Comparison of ENCODE assay signal across 8 cellular contexts in the genomic region with DNA sequence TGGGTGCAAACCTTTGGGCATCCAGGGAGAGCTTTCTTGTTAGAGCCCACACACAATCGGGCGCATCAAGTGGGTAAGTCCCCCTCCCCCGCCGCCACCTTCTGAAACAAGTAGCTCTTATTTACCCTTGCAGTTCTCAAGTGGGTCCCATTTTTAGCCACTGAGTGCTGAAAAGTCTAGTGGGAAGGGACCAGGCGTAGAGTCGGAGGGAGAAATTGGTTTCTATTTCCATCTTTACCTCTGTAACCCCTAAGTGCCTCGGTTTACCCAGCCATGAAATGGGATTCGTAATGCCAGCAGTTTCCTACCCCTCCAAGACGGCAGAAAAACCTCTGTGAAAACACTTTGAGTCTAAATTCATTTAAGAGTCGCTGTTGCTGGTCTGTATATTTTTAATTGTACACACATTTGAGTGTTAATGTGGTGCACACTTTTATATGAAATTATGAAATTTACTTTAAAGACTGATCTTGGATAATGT. TPM values are rescaled to one million over a fixed set of nuclear protein-coding genes. Genes with fewer than 3 reads are reported as not detected.
A peak's percentile ranks its signal among the peaks of the same experiment; 100 is the strongest.
DNase-seq lines count a peak whose midpoint lies in the region; ATAC-seq and TF ChIP-seq lines count a peak whose summit lies in the region.

No MANE protein-coding gene starts in this region.

- H3K4me3 ChIP-seq in coronary artery, result peak overlapping the region; percentile 97
- H3K4me3 ChIP-seq in mononuclear cell (ENCODE audit: low read length), result peak overlapping the region; percentile 48
- peak overlapping the region; percentile 81 for H3K4me3 ChIP-seq in urinary bladder (ENCODE audit: low read depth, low read length)

- H3K36me3 ChIP-seq in ES-I3 (ENCODE audit: insufficient read depth, low read length), result no peaks in the 10 kb centered on the region
- H3K36me3 ChIP-seq in urinary bladder (ENCODE audit: insufficient read depth), result no peaks in the 10 kb centered on the region

- H3K4me1 ChIP-seq in ES-I3 (ENCODE audit: insufficient read depth, low read length), result no peaks in the 10 kb centered on the region
- H3K4me1 ChIP-seq in mononuclear cell (ENCODE audit: insufficient read depth, low read length), result peaks cover 15% of the 10 kb centered on the region
- H3K4me1 ChIP-seq in urinary bladder (ENCODE audit: insufficient read depth), result no peaks in the 10 kb centered on the region

- H3K9me3 ChIP-seq in ES-I3 (ENCODE audit: control insufficient read depth, insufficient read depth, low read length), result no peaks in the 10 kb centered on the region
- no peaks in the 10 kb centered on the region for H3K9me3 ChIP-seq in mononuclear cell (ENCODE audit: low read depth, low read length)

- 28% methylated on average over 10 of the region's 10 CpGs for WGBS in urinary bladder

- H3K27me3 ChIP-seq in mononuclear cell (ENCODE audit: insufficient read depth, low read length), result peaks cover 66% of the 10 kb centered on the region

- DNase-seq in NCI-H69 (lab: John Stamatoyannopoulos, UW), result peak; percentile 27
- DNase-seq in coronary artery (ENCODE audit: low spot score), result no peak
- DNase-seq in NCI-H524 (lab: John Stamatoyannopoulos, UW), result no peak

- H3K27ac ChIP-seq in coronary artery (peak overlapping the region in 1 of 2 donors; percentile 90), urinary bladder (ENCODE audit: low read depth) (no peak overlapping the region)

- ATAC-seq in GM21529 (IDR thresholded peaks at IDR 0.05; ENCODE audit: unreplicated experiment) (no peak), GM18519 (IDR thresholded peaks at IDR 0.05; ENCODE audit: low FRiP score, unreplicated experiment) (no peak)

- no peak for TF ChIP-seq CTCF in coronary artery (IDR thresholded peaks at IDR 0.05)

- H3K9ac ChIP-seq in ES-I3 (ENCODE audit: low read depth, low read length), result peak overlapping the region; percentile 91

RNA-seq across cellular contexts. Expression of gene TLCD4, which starts 0.9 kb away (rescaled TPM):
- total RNA-seq in mononuclear cell, result 0.21 TPM
- total RNA-seq in urinary bladder, result 28.1 TPM
- 7.1 TPM for polyA plus RNA-seq in urinary bladder

RNA-seq across cellular contexts. Expression of gene ALG14, which starts 45.3 kb away (rescaled TPM):
- 0.21 TPM for total RNA-seq in mononuclear cell
- 4.4 TPM for total RNA-seq in urinary bladder
- 2.7 TPM for polyA plus RNA-seq in urinary bladder

Comparison
In these comparisons a context has a peak if more than half of its experiments do, and no peak if none do; other contexts are left out.
1. RNA of gene TLCD4, which starts 0.9 kb away (total RNA-seq): 28.1 TPM in urinary bladder (single experiment); 0.21 TPM in mononuclear cell (single experiment); every median in the first group is over 10 times any median in the second.
2. Peak in every context shown above with its lines, with median percentiles within 50 percentile points of each other: H3K4me3 ChIP-seq.